In genomic region chr10:16853201-16853600, GRCh38 we compare ENCODE assay signal across 10 cellular contexts. TPM values are rescaled to one million over a fixed set of nuclear protein-coding genes. Genes with fewer than 3 reads are reported as not detected.
DNase-seq lines count a peak whose midpoint lies in the region; ATAC-seq and TF ChIP-seq lines count a peak whose summit lies in the region.
"Had no signal": no experiment of that assay in that cellular context is flagged by ENCODE, and none has a peak within 500 bp of the region (broad histone marks: within the 10 kb centered on the region; RNA-seq: fewer than 3 reads in every experiment).

No MANE protein-coding gene starts in this region.

- H3K23ac ChIP-seq in neuronal stem cell (ENCODE audit: low read depth, low read length, poor library complexity): no peak overlapping the region

- TF ChIP-seq POLR2A in stomach (IDR thresholded peaks at IDR 0.05): no peak

- no peak for ATAC-seq in stimulated activated naive CD8-positive, alpha-beta T cell treated with anti-CD3 and anti-CD28 coated beads, Interleukin-15, amount 100 ng/mL, for 72 hours

- TF ChIP-seq CTCF in GM10266 (IDR thresholded peaks at IDR 0.05; ENCODE audit: control insufficient read depth, insufficient read depth, low read depth, missing control alignments) (no peak), chondrocyte (IDR thresholded peaks at IDR 0.05) (peak; percentile 81), stomach (IDR thresholded peaks at IDR 0.05) (no peak)

- H3K79me1 ChIP-seq in neuronal stem cell (ENCODE audit: low read depth, low read length): no peaks in the 10 kb centered on the region

- H3K27ac ChIP-seq in neuronal stem cell (replicated peaks; ENCODE audit: low read length) (no peak overlapping the region), stomach (no peak overlapping the region)

- H3K27ac Mint-ChIP-seq in chondrocyte (ENCODE audit: unreplicated experiment): no peak overlapping the region
- H3K27ac Mint-ChIP-seq in stimulated activated naive CD8-positive, alpha-beta T cell treated with anti-CD3 and anti-CD28 coated beads, Interleukin-15, amount 100 ng/mL, for 72 hours: no peak overlapping the region

- no peak overlapping the region for H3K18ac ChIP-seq in neuronal stem cell (ENCODE audit: low read length)

- no peak overlapping the region for H3K4me3 Mint-ChIP-seq in chondrocyte (ENCODE audit: unreplicated experiment)
- H3K4me3 Mint-ChIP-seq in stimulated activated naive CD8-positive, alpha-beta T cell treated with anti-CD3 and anti-CD28 coated beads, Interleukin-15, amount 100 ng/mL, for 72 hours: no peak overlapping the region

- no peak overlapping the region for H2AK5ac ChIP-seq in neuronal stem cell (ENCODE audit: low read depth, low read length)

- no peak overlapping the region for H3K9ac ChIP-seq in neuronal stem cell (ENCODE audit: low read depth, low read length, poor library complexity)

- no peak overlapping the region for H2BK120ac ChIP-seq in neuronal stem cell (ENCODE audit: low read depth, low read length)

- no peak overlapping the region for H4K91ac ChIP-seq in neuronal stem cell (ENCODE audit: low read depth, low read length, poor library complexity)

- no peak overlapping the region for H3K4ac ChIP-seq in neuronal stem cell (ENCODE audit: low read length)

- peak overlapping the region; percentile 46 for H2AFZ ChIP-seq in neuronal stem cell (ENCODE audit: low read length)

- no CpG with 5 or more reads among the region's 4 CpGs for WGBS in neuronal stem cell (ENCODE audit: extremely low coverage in 2 of 2, insufficient read length in 2 of 2, insufficient replicate concordance in 1 of 2), 2 donors
- WGBS in stomach, 5 donors: 42 to 60% (median 48%) methylated on average over 4 of the region's 4 CpGs

- H2BK15ac ChIP-seq in neuronal stem cell (ENCODE audit: low read length): no peak overlapping the region

- H3K9me3 ChIP-seq in neuronal stem cell (replicated peaks in 1 of 2; ENCODE audit: control insufficient read depth in 2 of 2, insufficient read depth in 1 of 2, low read depth in 1 of 2, low read length in 2 of 2) (no peaks in the 10 kb centered on the region), stomach (no peaks in the 10 kb centered on the region)

- no peaks in the 10 kb centered on the region for H3K36me3 Mint-ChIP-seq in chondrocyte (ENCODE audit: low read depth)

- no peak for TF ChIP-seq EP300 in stomach (IDR thresholded peaks at IDR 0.05)

- no peak overlapping the region for H2BK12ac ChIP-seq in neuronal stem cell (ENCODE audit: low read length)

- no peak overlapping the region for H2BK5ac ChIP-seq in neuronal stem cell (ENCODE audit: low read length)

- H3K27me3 ChIP-seq in neuronal stem cell (ENCODE audit: control insufficient read depth in 3 of 3, insufficient read depth in 3 of 3, low read depth in 1 of 3, low read length in 3 of 3): no peaks in the 10 kb centered on the region
- no peaks in the 10 kb centered on the region for H3K27me3 ChIP-seq in stomach

- H3K9me3 Mint-ChIP-seq in chondrocyte (ENCODE audit: low read depth): no peaks in the 10 kb centered on the region
- no peaks in the 10 kb centered on the region for H3K9me3 Mint-ChIP-seq in stimulated activated naive CD8-positive, alpha-beta T cell treated with anti-CD3 and anti-CD28 coated beads, Interleukin-15, amount 100 ng/mL, for 72 hours

- no peak overlapping the region for H3K4me2 ChIP-seq in neuronal stem cell (ENCODE audit: insufficient read depth, low read length, poor library complexity, severe bottlenecking)

- peaks cover 30% of the 10 kb centered on the region for H3K4me1 Mint-ChIP-seq in chondrocyte (ENCODE audit: low read depth)
- H3K4me1 Mint-ChIP-seq in stimulated activated naive CD8-positive, alpha-beta T cell treated with anti-CD3 and anti-CD28 coated beads, Interleukin-15, amount 100 ng/mL, for 72 hours: no peaks in the 10 kb centered on the region

- peaks cover 2 to 14% of the 10 kb centered on the region in 2 donors for H3K4me1 ChIP-seq in neuronal stem cell (ENCODE audit: control insufficient read depth in 2 of 2, insufficient read depth in 1 of 2, low read depth in 1 of 2, low read length in 2 of 2)
- no peaks in the 10 kb centered on the region for H3K4me1 ChIP-seq in stomach

- H3K36me3 ChIP-seq in neuronal stem cell (replicated peaks in 1 of 2; ENCODE audit: control insufficient read depth in 2 of 2, insufficient read depth in 2 of 2, low read length in 2 of 2) (no peaks in the 10 kb centered on the region), stomach (no peaks in the 10 kb centered on the region)

- H4K8ac ChIP-seq in neuronal stem cell (ENCODE audit: low read depth, low read length): no peak overlapping the region

- H3K4me3 ChIP-seq in neuronal stem cell (ENCODE audit: low read length in 2 of 2) (no peak overlapping the region), stomach (no peak overlapping the region)

- H3K14ac ChIP-seq in neuronal stem cell (ENCODE audit: low read length): no peak overlapping the region

- DNase-seq in GM10266 (ENCODE audit: extremely low spot score) (peak; percentile 7), MV-4-11 (lab: John Stamatoyannopoulos, UW) (peak; percentile 18), chondrocyte (ENCODE audit: low spot score) (no peak), neuronal stem cell (ENCODE audit: low spot score) (no peak), stomach (no peak), head of caudate nucleus (no peak)
- DNase-seq in stimulated activated naive CD8-positive, alpha-beta T cell treated with anti-CD3 and anti-CD28 coated beads, Interleukin-15, amount 100 ng/mL, for 72 hours: no peak
- DNase-seq: activated CD4-positive, CD25-positive, alpha-beta regulatory T cell; effector memory CD4-positive, alpha-beta T cell; stimulated activated naive CD4-positive, alpha-beta T cell had no signal

- H3K27me3 Mint-ChIP-seq in chondrocyte (ENCODE audit: low read depth): no peaks in the 10 kb centered on the region
- H3K27me3 Mint-ChIP-seq in stimulated activated naive CD8-positive, alpha-beta T cell treated with anti-CD3 and anti-CD28 coated beads, Interleukin-15, amount 100 ng/mL, for 72 hours: no peaks in the 10 kb centered on the region

- intact Hi-C loops in stomach (cut with DNase I; ENCODE audit: low total_unique reads) (no loop called here), head of caudate nucleus (cut with DNase I) (no loop called here)

RNA-seq across cellular contexts. Expression of gene RSU1, which starts 36.0 kb away (rescaled TPM):
- total RNA-seq in chondrocyte (113 to 165 TPM (median 156 TPM) in 3 replicates), stomach (10 to 100 TPM in 4 of 5 donors, 1 to 10 TPM in 1; 8.7 to 43.8 (median 40.2) TPM)
- polyA plus RNA-seq in neuronal stem cell (2013, experiment 1 of 2): 36.1 TPM
- polyA plus RNA-seq in neuronal stem cell (2013, experiment 2 of 2): 36.0 TPM
- 10 to 100 TPM; 38.0 to 42.9 (median 42.2) TPM for polyA plus RNA-seq in stomach

Comparison
In these comparisons a context has a peak if more than half of its experiments do, and no peak if none do; other contexts are left out.
1. DNase-seq: peak in GM10266 (single experiment) and MV-4-11 (single experiment); none in chondrocyte (single experiment), neuronal stem cell (single experiment), stimulated activated naive CD8-positive, alpha-beta T cell treated with anti-CD3 and anti-CD28 coated beads, Interleukin-15, amount 100 ng/mL, for 72 hours (0 of 2), stomach (single experiment) and head of caudate nucleus (0 of 42).